ENCODE assay signal across 36 cellular contexts in the genomic region with DNA sequence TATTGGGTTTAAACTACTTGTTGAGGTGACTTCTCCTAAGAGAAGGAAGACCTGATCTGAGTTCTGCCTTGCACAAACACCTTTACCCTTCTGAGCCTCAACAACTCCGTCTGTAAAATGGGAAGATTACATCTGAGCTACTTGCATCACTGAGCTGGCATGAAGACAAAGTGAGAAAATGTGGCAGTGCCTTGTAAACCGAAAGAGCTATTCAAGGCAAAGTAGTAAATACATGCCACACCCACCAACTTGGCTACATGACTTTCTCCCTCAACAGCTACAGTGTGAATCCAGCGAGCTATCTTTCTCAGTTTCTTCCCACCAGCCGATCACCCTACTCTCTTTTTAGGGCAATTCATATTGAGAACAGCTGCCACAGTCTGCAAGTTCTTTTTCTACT.
"Had no signal": no experiment of that assay in that cellular context is flagged by ENCODE, and none has a peak within 500 bp of the region (broad histone marks: within the 10 kb centered on the region; RNA-seq: fewer than 3 reads in every experiment).

No MANE protein-coding gene starts in this region.

- H3K4me1 ChIP-seq: adrenal gland, breast epithelium, foreskin keratinocyte, gastrocnemius medialis, heart left ventricle had no signal

- H3K27ac Mint-ChIP-seq: activated B cell treated with CpG ODN at 0.5 μM for 24 hours; activated CD8-positive, alpha-beta T cell treated with anti-CD3 and anti-CD28 coated beads for 36 hours; activated naive CD4-positive, alpha-beta T cell treated with anti-CD3 and anti-CD28 coated beads for 36 hours; activated naive CD4-positive, alpha-beta T cell treated with anti-CD3 and anti-CD28 coated beads, Interleukin-2, amount 50 U/mL, for 24 hours; activated naive CD8-positive, alpha-beta T cell treated with anti-CD3 and anti-CD28 coated beads for 36 hours; activated naive CD8-positive, alpha-beta T cell treated with anti-CD3 and anti-CD28 coated beads, Interleukin-2, amount 50 U/mL, for 24 hours; activated T-helper 1 cell treated with anti-CD3 and anti-CD28 coated beads, Interleukin-12 subunit alpha, Interleukin-12 subunit beta, Interleukin-2, Interleukin-4 antibody, amounts not matched to agents 30 ng/mL and 10 ng/mL and 1 ng/mL, durations not matched to agents 14 hours and 24 hours and 36 hours; activated T-helper 2 cell treated with anti-CD3 and anti-CD28 coated beads, Interferon-gamma antibody, Interleukin-2, Interleukin-4, amounts not matched to agents 10 μg/mL and 5 μg/mL and 100 μg/mL, durations not matched to agents 14 hours and 24 hours and 36 hours; brain; dendritic cell treated with granulocyte-macrophage colony-stimulating factor and Interleukin-4, amounts not matched to agents 40 ng/mL and 50 ng/mL, for 4 days; endodermal cell; T-helper 17 cell; T-helper 2 cell treated with Interferon-gamma antibody and Interleukin-4, amounts not matched to agents 5 μg/mL and 100 μg/mL, for 36 hours had no signal

- H3K4me3 ChIP-seq: adrenal gland, breast epithelium, coronary artery, dorsolateral prefrontal cortex, gastrocnemius medialis, heart left ventricle had no signal

- H3K4me1 Mint-ChIP-seq: activated naive CD4-positive, alpha-beta T cell treated with anti-CD3 and anti-CD28 coated beads, Interleukin-2, amount 50 U/mL, for 24 hours; activated naive CD8-positive, alpha-beta T cell treated with anti-CD3 and anti-CD28 coated beads for 36 hours; brain; central memory CD8-positive, alpha-beta T cell had no signal

- ATAC-seq: activated CD4-positive, CD25-positive, alpha-beta regulatory T cell treated with anti-CD3 and anti-CD28 coated beads, Interleukin-2, amount 50 U/mL, for 24 hours; activated CD8-positive, alpha-beta T cell treated with anti-CD3 and anti-CD28 coated beads for 36 hours; activated naive CD8-positive, alpha-beta T cell treated with anti-CD3 and anti-CD28 coated beads, Interleukin-2, amount 50 U/mL, for 24 hours; esophagus mucosa; foreskin keratinocyte; gastrocnemius medialis; heart left ventricle; T-helper 17 cell had no signal

- H3K36me3 Mint-ChIP-seq: activated naive CD4-positive, alpha-beta T cell treated with anti-CD3 and anti-CD28 coated beads, Interleukin-2, amount 50 U/mL, for 24 hours; activated naive CD8-positive, alpha-beta T cell treated with anti-CD3 and anti-CD28 coated beads for 36 hours; brain had no signal

- H3K9me3 ChIP-seq: adrenal gland, breast epithelium, gastrocnemius medialis, heart left ventricle had no signal

- H3K4me3 Mint-ChIP-seq: activated B cell treated with CpG ODN at 0.5 μM for 24 hours; activated CD8-positive, alpha-beta T cell treated with anti-CD3 and anti-CD28 coated beads for 36 hours; activated naive CD4-positive, alpha-beta T cell treated with anti-CD3 and anti-CD28 coated beads for 36 hours; activated naive CD4-positive, alpha-beta T cell treated with anti-CD3 and anti-CD28 coated beads, Interleukin-2, amount 50 U/mL, for 24 hours; activated naive CD8-positive, alpha-beta T cell treated with anti-CD3 and anti-CD28 coated beads for 36 hours; activated naive CD8-positive, alpha-beta T cell treated with anti-CD3 and anti-CD28 coated beads, Interleukin-2, amount 50 U/mL, for 24 hours; activated T-helper 1 cell treated with anti-CD3 and anti-CD28 coated beads, Interleukin-12 subunit alpha, Interleukin-12 subunit beta, Interleukin-2, Interleukin-4 antibody, amounts not matched to agents 30 ng/mL and 10 ng/mL and 1 ng/mL, durations not matched to agents 14 hours and 24 hours and 36 hours; brain; central memory CD8-positive, alpha-beta T cell; dendritic cell treated with granulocyte-macrophage colony-stimulating factor and Interleukin-4, amounts not matched to agents 40 ng/mL and 50 ng/mL, for 4 days; endodermal cell; T-helper 17 cell; T-helper 2 cell treated with Interferon-gamma antibody and Interleukin-4, amounts not matched to agents 5 μg/mL and 100 μg/mL, for 36 hours had no signal

- H3K27ac ChIP-seq: adrenal gland, breast epithelium, coronary artery, dorsolateral prefrontal cortex, foreskin keratinocyte, gastrocnemius medialis, heart left ventricle, WERI-Rb-1 had no signal

- H3K36me3 ChIP-seq: adrenal gland, breast epithelium, gastrocnemius medialis, heart left ventricle, WERI-Rb-1 had no signal

- DNase-seq: activated B cell treated with CpG ODN at 0.5 μM for 24 hours; activated CD4-positive, alpha-beta T cell treated with anti-CD3 and anti-CD28 coated beads for 48 hours; activated CD4-positive, alpha-beta T cell treated with anti-CD3 and anti-CD28 coated beads, Interleukin-2, amount 50 U/mL, for 1 hour; activated CD4-positive, alpha-beta T cell treated with anti-CD3 and anti-CD28 coated beads, Interleukin-2, amount 50 U/mL, for 48 hours; activated CD8-positive, alpha-beta memory T cell treated with anti-CD3 and anti-CD28 coated beads for 24 hours; activated CD8-positive, alpha-beta T cell treated with anti-CD3 and anti-CD28 coated beads for 36 hours; activated effector memory CD4-positive, alpha-beta T cell treated with anti-CD3 and anti-CD28 coated beads, Interleukin-2, amount 50 U/mL, for 16 hours; activated naive CD4-positive, alpha-beta T cell treated with anti-CD3 and anti-CD28 coated beads for 36 hours; activated naive CD8-positive, alpha-beta T cell treated with anti-CD3 and anti-CD28 coated beads for 36 hours; activated naive CD8-positive, alpha-beta T cell treated with anti-CD3 and anti-CD28 coated beads, Interleukin-2, amount 50 U/mL, for 24 hours; activated T-cell treated with anti-CD3 and anti-CD28 coated beads, Interleukin-2, amount 50 U/mL, for 1 hour; activated T-cell treated with anti-CD3 and anti-CD28 coated beads, Interleukin-2, amount 50 U/mL, for 48 hours; adrenal gland; amygdala; aorta; dorsolateral prefrontal cortex; effector memory CD4-positive, alpha-beta T cell; endodermal cell; foreskin keratinocyte; gastrocnemius medialis; glutamatergic neuron; heart left ventricle; T-helper 17 cell; T1000; WERI-Rb-1 had no signal

- H3K9me3 Mint-ChIP-seq: activated B cell treated with CpG ODN at 0.5 μM for 24 hours; activated CD8-positive, alpha-beta T cell treated with anti-CD3 and anti-CD28 coated beads for 36 hours; activated naive CD4-positive, alpha-beta T cell treated with anti-CD3 and anti-CD28 coated beads for 36 hours; activated naive CD4-positive, alpha-beta T cell treated with anti-CD3 and anti-CD28 coated beads, Interleukin-2, amount 50 U/mL, for 24 hours; activated naive CD8-positive, alpha-beta T cell treated with anti-CD3 and anti-CD28 coated beads for 36 hours; activated naive CD8-positive, alpha-beta T cell treated with anti-CD3 and anti-CD28 coated beads, Interleukin-2, amount 50 U/mL, for 24 hours; activated T-helper 1 cell treated with anti-CD3 and anti-CD28 coated beads, Interleukin-12 subunit alpha, Interleukin-12 subunit beta, Interleukin-2, Interleukin-4 antibody, amounts not matched to agents 30 ng/mL and 10 ng/mL and 1 ng/mL, durations not matched to agents 14 hours and 24 hours and 36 hours; activated T-helper 2 cell treated with anti-CD3 and anti-CD28 coated beads, Interferon-gamma antibody, Interleukin-2, Interleukin-4, amounts not matched to agents 10 μg/mL and 5 μg/mL and 100 μg/mL, durations not matched to agents 14 hours and 24 hours and 36 hours; central memory CD8-positive, alpha-beta T cell; dendritic cell treated with granulocyte-macrophage colony-stimulating factor and Interleukin-4, amounts not matched to agents 40 ng/mL and 50 ng/mL, for 4 days; endodermal cell; T-helper 2 cell treated with Interferon-gamma antibody and Interleukin-4, amounts not matched to agents 5 μg/mL and 100 μg/mL, for 36 hours had no signal
